21 cellular contexts compared by ENCODE assay signal in genomic region chr17:81115219-81115618, GRCh38. TPM values are rescaled to one million over a fixed set of nuclear protein-coding genes. Genes with fewer than 3 reads are reported as not detected.
DNase-seq lines count a peak whose midpoint lies in the region; ATAC-seq, FAIRE-seq and TF ChIP-seq lines count a peak whose summit lies in the region.
"Had no signal": no experiment of that assay in that cellular context is flagged by ENCODE, and none has a peak within 500 bp of the region (broad histone marks: within the 10 kb centered on the region; RNA-seq: fewer than 3 reads in every experiment).

No MANE protein-coding gene starts in this region.

- no peak overlapping the region for H2AFZ ChIP-seq in K562 (ENCODE audit: low read depth, low read length)
- H2AFZ ChIP-seq: GM23338 had no signal

- no peak overlapping the region for H3K27ac ChIP-seq in K562 (ENCODE audit: extremely low read depth, low read depth, low read length)
- H3K27ac ChIP-seq in substantia nigra (ENCODE audit: low read depth, low read length, poor library complexity, severe bottlenecking), result peak overlapping the region; percentile 74

- no peak for TF ChIP-seq POLR2A in K562 (conservative IDR thresholded peaks at IDR 0.05)

- H3K9me3 Mint-ChIP-seq in Caco-2 (ENCODE audit: unreplicated experiment) (no peaks in the 10 kb centered on the region), glutamatergic neuron (ENCODE audit: unreplicated experiment) (peaks cover 19% of the 10 kb centered on the region)
- H3K9me3 Mint-ChIP-seq in activated T-cell treated with anti-CD3 and anti-CD28 coated beads, Interleukin-2, amount 50 U/mL, for 72 hours, result no peaks in the 10 kb centered on the region
- H3K9me3 Mint-ChIP-seq: GM23338 had no signal

- H3K27me3 Mint-ChIP-seq in Caco-2 (ENCODE audit: insufficient read depth, unreplicated experiment) (no peaks in the 10 kb centered on the region), glutamatergic neuron (ENCODE audit: unreplicated experiment) (peaks cover 20% of the 10 kb centered on the region)
- H3K27me3 Mint-ChIP-seq in activated T-cell treated with anti-CD3 and anti-CD28 coated beads, Interleukin-2, amount 50 U/mL, for 72 hours (ENCODE audit: low read depth), result no peaks in the 10 kb centered on the region

- H3K27ac Mint-ChIP-seq in Caco-2 (ENCODE audit: unreplicated experiment), result peak overlapping the region; percentile 50
- peak overlapping the region; percentile 85 for H3K27ac Mint-ChIP-seq in glutamatergic neuron (ENCODE audit: unreplicated experiment)
- no peak overlapping the region for H3K27ac Mint-ChIP-seq in activated T-cell treated with anti-CD3 and anti-CD28 coated beads, Interleukin-2, amount 50 U/mL, for 72 hours
- H3K27ac Mint-ChIP-seq: GM23338 had no signal

- BruUV-seq in Caco-2 (replicated peaks; lab: Mats Ljungman, UMichigan) (no TSS peak), K562 (replicated peaks; lab: Mats Ljungman, UMichigan) (no TSS peak)

- H3K36me3 Mint-ChIP-seq in Caco-2 (ENCODE audit: insufficient read depth, unreplicated experiment), result peaks cover 59% of the 10 kb centered on the region
- no peaks in the 10 kb centered on the region for H3K36me3 Mint-ChIP-seq in glutamatergic neuron (ENCODE audit: unreplicated experiment)
- no peaks in the 10 kb centered on the region for H3K36me3 Mint-ChIP-seq in activated T-cell treated with anti-CD3 and anti-CD28 coated beads, Interleukin-2, amount 50 U/mL, for 72 hours (ENCODE audit: insufficient read depth in 2 of 2)

- no peak overlapping the region for H3K4me3 ChIP-seq in Caco-2 (ENCODE audit: low read depth, low read length)
- H3K4me3 ChIP-seq in K562, result no peak overlapping the region
- H3K4me3 ChIP-seq: GM23338, HAP-1 had no signal

- no peak for ATAC-seq in K562
- no peak for ATAC-seq in activated T-cell treated with anti-CD3 and anti-CD28 coated beads, Interleukin-2, amount 50 U/mL, for 72 hours (replicated peaks in 1 of 2)
- ATAC-seq in GM21515 (IDR thresholded peaks at IDR 0.05; ENCODE audit: unreplicated experiment), result no peak
- ATAC-seq: GM23338 had no signal

- 0 out of 2 replicates have a peak, but pooled peaks cover 10% of the 10 kb centered on the region for H4K20me1 ChIP-seq in K562 (replicated peaks; ENCODE audit: control insufficient read depth, insufficient read depth, low read length)

- H3K36me3 ChIP-seq in Caco-2 (ENCODE audit: control insufficient read depth, insufficient read depth, low read length) (no peaks in the 10 kb centered on the region; the same call in none of the 2 replicates), K562 (ENCODE audit: control insufficient read depth, insufficient read depth, low read length) (peaks cover 10% of the 10 kb centered on the region; the same call in 1 of the 3 replicates)
- H3K36me3 ChIP-seq: HAP-1 had no signal

- in situ Hi-C loops in K562 (cut with MboI), result no loop called here

- FAIRE-seq in K562 (lab: Jason Lieb, UNC), result no peak
- FAIRE-seq: A204.1, HTR-8/SVneo had no signal

- H3K79me2 ChIP-seq in K562 (ENCODE audit: control insufficient read depth, insufficient read depth, low read length), result no peaks in the 10 kb centered on the region

- DNase-seq in Caco-2 (no peak), K562 (ENCODE audit: extremely low read depth in 1 of 4, low spot score in 3 of 4) (no peak), glutamatergic neuron (no peak), substantia nigra (lab: John Stamatoyannopoulos, UW) (peak in 9 of 49 donors; percentile 30 to 62 (median 45)), NCI-H748 (lab: John Stamatoyannopoulos, UW; ENCODE audit: unreplicated experiment) (no peak)
- DNase-seq in activated T-cell treated with anti-CD3 and anti-CD28 coated beads, Interleukin-2, amount 50 U/mL, for 72 hours, result no peak
- DNase-seq: DMS79, IMR-90, NCI-H1105 treated with DMSO at 0.1 percent for 48 hours, NCI-H2081, NCI-H2171, NCI-H345, NCI-H524 treated with DMSO at 0.1 percent for 48 hours, OCI-M1 had no signal

- H3K9me1 ChIP-seq in K562 (ENCODE audit: control insufficient read depth, insufficient read depth, low read length), result peaks cover 2% of the 10 kb centered on the region

- TF ChIP-seq RAD21 in K562 (CRISPR knock-in tag; conservative IDR thresholded peaks at IDR 0.05 in 1 of 2, IDR thresholded peaks at IDR 0.05 in 1 of 2), result no peak

- H3K4me2 ChIP-seq in K562 (ENCODE audit: insufficient read depth, low read length), result no peak overlapping the region
- H3K4me2 ChIP-seq: GM23338 had no signal

- WGBS in K562 (ENCODE audit: insufficient coverage, low coverage, missing lambda C conversion rate), result 78% methylated on average over 4 of the region's 11 CpGs

- no peaks in the 10 kb centered on the region; the same call in 1 of the 2 replicates for H3K4me1 ChIP-seq in Caco-2
- peaks cover under 1 to 73% of the 10 kb centered on the region in 2 experiments for H3K4me1 ChIP-seq in K562 (replicated peaks in 1 of 2; ENCODE audit: control insufficient read depth in 2 of 2, insufficient read depth in 2 of 2, low read length in 2 of 2)
- H3K4me1 ChIP-seq: HAP-1 had no signal

- no peaks in the 10 kb centered on the region for H3K27me3 ChIP-seq in Caco-2 (replicated peaks; ENCODE audit: control insufficient read depth, insufficient read depth, low read length)
- H3K27me3 ChIP-seq in K562 (ENCODE audit: control insufficient read depth in 2 of 2, insufficient read depth in 2 of 2, low read length in 2 of 2), result no peaks in the 10 kb centered on the region

- intact Hi-C loops in Caco-2 (cut with micrococcal nuclease; ENCODE audit: unreplicated experiment) (no loop called here), K562 (cut with micrococcal nuclease) (no loop called here)

- CTCF ChIA-PET in Caco-2 (lab: Charles Lee), result interaction anchor here (0.6 kb wide), 1 partner anchor 121 kb away, joined by 3 read pairs; no protein-coding TSS in a partner anchor
- CTCF ChIA-PET in K562 (lab: Yijun Ruan, JAX; ENCODE audit: low intra/inter-chr PET ratio), result no interaction called here

- TF ChIP-seq CTCF in Caco-2 (IDR thresholded peaks at IDR 0.05; ENCODE audit: insufficient read depth in 1 of 2, low read depth in 1 of 2, low read length in 1 of 2, severe bottlenecking in 1 of 2, unreplicated experiment in 1 of 2) (no peak), K562 (IDR thresholded peaks at IDR 0.05 in 2 of 3, conservative IDR thresholded peaks at IDR 0.05 in 1 of 3; ENCODE audit: insufficient read depth in 2 of 3, low read depth in 1 of 3, low read length in 3 of 3) (no peak), glutamatergic neuron (IDR thresholded peaks at IDR 0.05; ENCODE audit: partially characterized antibody, unreplicated experiment) (no peak)

- POLR2A ChIA-PET in Caco-2 (lab: Charles Lee), result no interaction called here
- POLR2A ChIA-PET in K562 (lab: Yijun Ruan, JAX), result interaction anchor here (1.1 kb wide), 1 partner anchor 9 kb away, joined by 8 read pairs; no protein-coding TSS in a partner anchor

- H3K4me3 Mint-ChIP-seq in Caco-2 (ENCODE audit: unreplicated experiment) (no peak overlapping the region), glutamatergic neuron (ENCODE audit: unreplicated experiment) (peak overlapping the region; percentile 30)
- no peak overlapping the region for H3K4me3 Mint-ChIP-seq in activated T-cell treated with anti-CD3 and anti-CD28 coated beads, Interleukin-2, amount 50 U/mL, for 72 hours
- H3K4me3 Mint-ChIP-seq: GM23338 had no signal

- no peak for TF ChIP-seq EP300 in K562 (IDR thresholded peaks at IDR 0.05; ENCODE audit: low read length)

- H3K4me1 Mint-ChIP-seq in Caco-2 (ENCODE audit: low read depth, unreplicated experiment) (peaks cover 8% of the 10 kb centered on the region), glutamatergic neuron (ENCODE audit: low read depth, unreplicated experiment) (peaks cover 12% of the 10 kb centered on the region)
- H3K4me1 Mint-ChIP-seq in activated T-cell treated with anti-CD3 and anti-CD28 coated beads, Interleukin-2, amount 50 U/mL, for 72 hours (ENCODE audit: low read depth), result no peaks in the 10 kb centered on the region

- H3K9me3 ChIP-seq in Caco-2 (no peaks in the 10 kb centered on the region), K562 (replicated peaks; ENCODE audit: control insufficient read depth, insufficient read depth, low read depth, low read length) (no peaks in the 10 kb centered on the region)
- H3K9me3 ChIP-seq: HAP-1 had no signal

- no peak overlapping the region for H3K9ac ChIP-seq in K562 (ENCODE audit: insufficient read depth in 1 of 2, low read depth in 2 of 2, low read length in 2 of 2)

RNA-seq across cellular contexts. Expression of gene PVALEF, which starts 50.1 kb away (rescaled TPM):
- total RNA-seq in Caco-2 (2022) (0.58 TPM in 1 of 2 replicates, not detected in the other), K562 (2014; rRNA removed) (not detected in 2 replicates), K562 (2014; rRNA removed; fragmentation: Illumina TruSeq; extraction: Trizol) (not detected in 2 replicates), K562 (2015; rRNA removed; fragmentation: Illumina TruSeq; extraction: Trizol) (not detected in 2 replicates), K562 (2021) (not detected in 2 replicates), glutamatergic neuron (ENCODE audit: unreplicated experiment) (0.29 TPM)
- not detected in 2 replicates for total RNA-seq in K562 (2011; cell fraction: chromatin; rRNA removed; ENCODE audit: low replicate concordance)
- not detected in 2 replicates for total RNA-seq in K562 (2011; cell fraction: nucleolus; rRNA removed)
- total RNA-seq in K562 (2011; cell fraction: nucleoplasm; rRNA removed), result not detected in 2 replicates
- polyA plus RNA-seq in K562 (2011; rRNA removed) (not detected in 2 replicates), K562 (2014; fragmentation: Illumina TruSeq; extraction: Trizol) (not detected in 2 replicates), K562 (2014; fragmentation: Nextera tagmentation; extraction: Ambion mirVana) (not detected), K562 (2014; rRNA removed) (not detected in 2 replicates)
- polyA plus RNA-seq in K562 (2011; cell fraction: cytosol; rRNA removed), result not detected in 2 replicates
- polyA plus RNA-seq in K562 (2011; cell fraction: nucleus; rRNA removed), result not detected in 2 replicates
- not detected in 2 replicates for polyA plus RNA-seq in K562 (2012)
- not detected in 2 replicates for polyA minus RNA-seq in K562 (2011; rRNA and poly(A)+ RNA removed)
- polyA minus RNA-seq in K562 (2011; cell fraction: cytosol; rRNA and poly(A)+ RNA removed), result not detected in 2 replicates
- not detected in 2 replicates for polyA minus RNA-seq in K562 (2011; cell fraction: nucleus; rRNA and poly(A)+ RNA removed)
- total RNA-seq in activated T-cell treated with anti-CD3 and anti-CD28 coated beads, Interleukin-2, amount 50 U/mL, for 72 hours, result not detected
- total RNA-seq: GM23338, IMR-90, Right ventricle myocardium superior, SK-MEL-5 had no signal
- polyA plus RNA-seq: GM23338, IMR-90 had no signal

RNA-seq across cellular contexts. Expression of gene AATK, which starts 50.8 kb away (rescaled TPM):
- 26.4 and 26.6 TPM in 2 replicates for total RNA-seq in Caco-2 (2022)
- 0.63 and 1.3 TPM in 2 replicates for total RNA-seq in K562 (2011; cell fraction: chromatin; rRNA removed; ENCODE audit: low replicate concordance)
- 1.3 TPM in 2 replicates for total RNA-seq in K562 (2011; cell fraction: nucleolus; rRNA removed)
- total RNA-seq in K562 (2011; cell fraction: nucleoplasm; rRNA removed), result 0.84 and 1.1 TPM in 2 replicates
- 0.24 TPM in 1 of 2 replicates, not detected in the other for total RNA-seq in K562 (2014; rRNA removed)
- total RNA-seq in K562 (2014; rRNA removed; fragmentation: Illumina TruSeq; extraction: Trizol), result 0.10 TPM in 1 of 2 replicates, not detected in the other
- 0.11 TPM in 1 of 2 replicates, not detected in the other for total RNA-seq in K562 (2015; rRNA removed; fragmentation: Illumina TruSeq; extraction: Trizol)
- 0.51 and 0.55 TPM in 2 replicates for total RNA-seq in K562 (2021)
- polyA plus RNA-seq in K562 (2011; rRNA removed), result 0.43 and 0.50 TPM in 2 replicates
- polyA plus RNA-seq in K562 (2011; cell fraction: cytosol; rRNA removed), result 0.46 and 1.1 TPM in 2 replicates
- polyA plus RNA-seq in K562 (2011; cell fraction: nucleus; rRNA removed), result 1.6 and 3.2 TPM in 2 replicates
- polyA plus RNA-seq in K562 (2012), result 0.18 and 0.32 TPM in 2 replicates
- 0.29 TPM in 1 of 2 replicates, not detected in the other for polyA plus RNA-seq in K562 (2014; fragmentation: Illumina TruSeq; extraction: Trizol)
- polyA plus RNA-seq in K562 (2014; fragmentation: Nextera tagmentation; extraction: Ambion mirVana), result not detected
- 0.25 and 0.26 TPM in 2 replicates for polyA plus RNA-seq in K562 (2014; rRNA removed)
- polyA minus RNA-seq in K562 (2011; rRNA and poly(A)+ RNA removed), result not detected in 2 replicates
- 1.0 and 1.1 TPM in 2 replicates for polyA minus RNA-seq in K562 (2011; cell fraction: cytosol; rRNA and poly(A)+ RNA removed)
- 0.78 and 1.5 TPM in 2 replicates for polyA minus RNA-seq in K562 (2011; cell fraction: nucleus; rRNA and poly(A)+ RNA removed)
- 27.0 TPM for total RNA-seq in glutamatergic neuron (ENCODE audit: unreplicated experiment)
- total RNA-seq in activated T-cell treated with anti-CD3 and anti-CD28 coated beads, Interleukin-2, amount 50 U/mL, for 72 hours, result under 1 TPM; 0.48 to 0.81 TPM

Comparison
In these comparisons a context has a peak if more than half of its experiments do, and no peak if none do; other contexts are left out.
1. RNA of gene AATK, which starts 50.8 kb away (total RNA-seq): 27.0 TPM in glutamatergic neuron (single experiment) and 26.4 to 26.6 TPM in Caco-2; 0.48 to 0.81 TPM in activated T-cell treated with anti-CD3 and anti-CD28 coated beads, Interleukin-2, amount 50 U/mL, for 72 hours and 0.10 to 1.3 TPM in K562; every median in the first group is over 10 times any median in the second.